ENCODE assay signal across 4 cellular contexts in genomic region chr6:104207635-104208034, GRCh38.
TF ChIP-seq lines count a peak whose summit lies in the region.

No MANE protein-coding gene starts in this region.

TF ChIP-seq in HepG2, 621 proteins besides CTCF, POLR2A, EP300 and RAD21:
- no peak for TF ChIP-seq ZBED4 (CRISPR knock-in tag; IDR thresholded peaks at IDR 0.05; ENCODE audit: borderline replicate concordance)
- TF ChIP-seq CEBPB (IDR thresholded peaks at IDR 0.05; ENCODE audit: borderline replicate concordance, low read depth, low read length): 0 out of 2 replicates have a peak, but pooled peaks have one; percentile 12
- no peak for TF ChIP-seq SALL1 (CRISPR knock-in tag; IDR thresholded peaks at IDR 0.05)

TF ChIP-seq in IMR-90, 13 proteins besides CTCF, POLR2A, EP300 and RAD21:
- no peak for TF ChIP-seq MAFK (IDR thresholded peaks at IDR 0.05; ENCODE audit: low read depth, low read length)
- peak; percentile 44 for TF ChIP-seq CEBPB (IDR thresholded peaks at IDR 0.05; ENCODE audit: low read depth, low read length)
- TF ChIP-seq MXI1 (IDR thresholded peaks at IDR 0.05; ENCODE audit: borderline replicate concordance, low read depth, low read length): no peak
- no peak for TF ChIP-seq FOS (IDR thresholded peaks at IDR 0.05; ENCODE audit: low read depth, low read length)
- no peak for TF ChIP-seq BHLHE40 (IDR thresholded peaks at IDR 0.05; ENCODE audit: low read depth, low read length)

TF ChIP-seq in K562, 482 proteins besides CTCF, POLR2A, EP300 and RAD21:
- peak; percentile 42; the same call in 1 of the 2 replicates for TF ChIP-seq ATF3 (IDR thresholded peaks at IDR 0.05)
- TF ChIP-seq ATF3 (CRISPR knock-in tag; conservative IDR thresholded peaks at IDR 0.05): no peak
- TF ChIP-seq ZBTB1 (CRISPR knock-in tag; IDR thresholded peaks at IDR 0.05; ENCODE audit: borderline replicate concordance, low read depth): no peak
- TF ChIP-seq ZNF143 (CRISPR knock-in tag; IDR thresholded peaks at IDR 0.05): no peak
- no peak for TF ChIP-seq CEBPG (CRISPR knock-in tag; IDR thresholded peaks at IDR 0.05)
- TF ChIP-seq CEBPG (tag; conservative IDR thresholded peaks at IDR 0.05 in 1 of 2, IDR thresholded peaks at IDR 0.05 in 1 of 2): peak in 1 of 2 experiments; percentile 78; a peak in 2 of 4 replicates
- no peak for TF ChIP-seq POLR3G (IDR thresholded peaks at IDR 0.05; ENCODE audit: extremely low read depth, insufficient read length, insufficient replicate concordance)

TF ChIP-seq in H1, 55 proteins besides CTCF, POLR2A, EP300 and RAD21:
- TF ChIP-seq RFX5 (IDR thresholded peaks at IDR 0.05; ENCODE audit: borderline replicate concordance, low read depth, low read length): no peak
- peak; percentile 60; the same call in 1 of the 2 replicates for TF ChIP-seq CEBPB (IDR thresholded peaks at IDR 0.05; ENCODE audit: low read depth, low read length)
